29 cellular contexts compared by ENCODE assay signal in the genomic region with DNA sequence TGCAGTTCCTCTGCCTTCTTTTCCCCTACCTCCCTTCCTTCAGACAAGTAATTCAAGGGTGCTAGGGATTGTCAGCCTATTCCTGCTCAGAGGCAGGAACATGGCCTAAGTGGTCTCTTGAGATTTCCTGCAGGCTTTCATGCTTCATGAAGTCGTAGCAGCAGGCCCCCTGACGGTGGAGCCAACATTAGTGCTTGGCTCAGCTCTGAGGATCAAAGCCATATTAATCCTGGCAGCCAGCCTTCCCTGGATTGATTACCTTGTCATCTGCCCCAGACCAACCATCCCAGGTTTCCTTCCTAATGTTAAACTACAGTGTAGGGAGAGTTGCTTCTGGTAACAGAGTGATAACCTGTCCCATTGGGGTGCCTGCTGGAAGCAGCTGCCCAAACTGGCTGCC.
DNase-seq lines count a peak whose midpoint lies in the region; FAIRE-seq and TF ChIP-seq lines count a peak whose summit lies in the region.
"Had no signal": no experiment of that assay in that cellular context is flagged by ENCODE, and none has a peak within 500 bp of the region (broad histone marks: within the 10 kb centered on the region; RNA-seq: fewer than 3 reads in every experiment).

No MANE protein-coding gene starts in this region.

- no peak for TF ChIP-seq EP300 in tibial nerve (IDR thresholded peaks at IDR 0.05)

- H3K36me3 ChIP-seq in BE2C (no peaks in the 10 kb centered on the region), kidney (ENCODE audit: control insufficient read depth in 1 of 2, insufficient read depth in 2 of 2, low read length in 2 of 2) (no peaks in the 10 kb centered on the region), tibial nerve (no peaks in the 10 kb centered on the region), smooth muscle cell (ENCODE audit: low read depth) (no peaks in the 10 kb centered on the region)
- H3K36me3 ChIP-seq: breast epithelium, colonic mucosa, heart right ventricle, left ventricle myocardium inferior, suprapubic skin, vagina had no signal

- TF ChIP-seq POLR2A in tibial nerve (IDR thresholded peaks at IDR 0.05) = no peak

- no peaks in the 10 kb centered on the region for H3K79me2 ChIP-seq in smooth muscle cell (ENCODE audit: low read depth)

- no peaks in the 10 kb centered on the region for H3F3A ChIP-seq in smooth muscle cell (ENCODE audit: low read depth)

- intact Hi-C loops in kidney (cut with DNase I) = no loop called here

- no peak overlapping the region for H2AFZ ChIP-seq in smooth muscle cell (ENCODE audit: low read depth)
- H2AFZ ChIP-seq: GM23338, PC-9 had no signal

- TF ChIP-seq CTCF in BE2C (IDR thresholded peaks at IDR 0.05; ENCODE audit: low read depth, low read length) (no peak), kidney (IDR thresholded peaks at IDR 0.05; ENCODE audit: borderline replicate concordance, extremely low read depth, insufficient read depth) (no peak), tibial nerve (IDR thresholded peaks at IDR 0.05) (no peak), smooth muscle cell (IDR thresholded peaks at IDR 0.05; ENCODE audit: borderline replicate concordance, insufficient read depth, poor library complexity, severe bottlenecking) (no peak)

- no peak for FAIRE-seq in kidney (lab: Jason Lieb, UNC)
- FAIRE-seq: GM18507 had no signal

- 27% methylated on average over 2 of the region's 2 CpGs; no CpG with 5 or more reads in 1 of the 2 donors for WGBS in tibial nerve, 2 donors
- 31% methylated on average over 2 of the region's 2 CpGs for WGBS in smooth muscle cell (ENCODE audit: low lambda C conversion rate)

- peak; percentile 16 for DNase-seq in BE2C
- peak; percentile 15 for DNase-seq in DMS79 (lab: John Stamatoyannopoulos, UW)
- DNase-seq in NCI-H446 treated with DMSO at 0.1 percent for 48 hours (lab: John Stamatoyannopoulos, UW) = peak; percentile 24
- DNase-seq in iPS-NIHi7 (ENCODE audit: extremely low spot score) = peak; percentile 30
- no peak for DNase-seq in kidney
- no peak for DNase-seq in tibial nerve (ENCODE audit: low spot score in 2 of 2)
- DNase-seq in smooth muscle cell (lab: John Stamatoyannopoulos, UW; ENCODE audit: unreplicated experiment) = no peak
- DNase-seq: activated naive CD4-positive, alpha-beta T cell treated with anti-CD3 and anti-CD28 coated beads, Interleukin-2, amount 10 ng/mL, durations not matched to agents 7 days and 5 days; amniotic stem cell; CD4-positive, CD25-positive, alpha-beta regulatory T cell; colonic mucosa; DMS153; effector memory CD4-positive, alpha-beta T cell; erythroblast; GF-D8; heart right ventricle; Karpas-422; left ventricle myocardium inferior; naive thymus-derived CD4-positive, alpha-beta T cell; NCI-H2029; NCI-H774; PC-9; Right ventricle myocardium superior had no signal

- H3K9me3 ChIP-seq in BE2C (no peaks in the 10 kb centered on the region), kidney (ENCODE audit: control insufficient read depth in 1 of 2, low read length in 2 of 2) (no peaks in the 10 kb centered on the region), tibial nerve (no peaks in the 10 kb centered on the region), smooth muscle cell (replicated peaks; ENCODE audit: low read depth) (peaks cover 4% of the 10 kb centered on the region)
- H3K9me3 ChIP-seq: breast epithelium, colonic mucosa, heart right ventricle, left ventricle myocardium inferior, suprapubic skin, vagina had no signal

- H3K4me1 ChIP-seq in BE2C = no peaks in the 10 kb centered on the region
- H3K4me1 ChIP-seq in kidney (ENCODE audit: control insufficient read depth in 1 of 2, insufficient read depth in 1 of 2, low read depth in 1 of 2, low read length in 2 of 2) = no peaks in the 10 kb centered on the region
- no peaks in the 10 kb centered on the region for H3K4me1 ChIP-seq in tibial nerve
- H3K4me1 ChIP-seq in smooth muscle cell (ENCODE audit: low read depth) = no peaks in the 10 kb centered on the region
- H3K4me1 ChIP-seq: breast epithelium, colonic mucosa, heart right ventricle, left ventricle myocardium inferior, suprapubic skin, vagina had no signal

- no peak overlapping the region for H3K27ac ChIP-seq in kidney (ENCODE audit: low read depth in 2 of 2, low read length in 2 of 2)
- no peak overlapping the region for H3K27ac ChIP-seq in tibial nerve
- no peak overlapping the region for H3K27ac ChIP-seq in smooth muscle cell (ENCODE audit: low read depth)
- H3K27ac ChIP-seq: breast epithelium, colonic mucosa, heart right ventricle, left ventricle myocardium inferior, PC-9, suprapubic skin, vagina, VCaP had no signal

- H4K20me1 ChIP-seq in smooth muscle cell (ENCODE audit: low read depth) = no peaks in the 10 kb centered on the region

- H3K4me2 ChIP-seq in smooth muscle cell = no peak overlapping the region
- H3K4me2 ChIP-seq: GM23338, PC-9 had no signal

- no peak overlapping the region for H3K9ac ChIP-seq in kidney (ENCODE audit: low read length in 2 of 2)
- H3K9ac ChIP-seq in smooth muscle cell (ENCODE audit: low read depth) = no peak overlapping the region

- H3K27me3 ChIP-seq in BE2C (no peaks in the 10 kb centered on the region), tibial nerve (no peaks in the 10 kb centered on the region), smooth muscle cell (ENCODE audit: low read depth) (no peaks in the 10 kb centered on the region)
- H3K27me3 ChIP-seq: colonic mucosa, suprapubic skin, vagina had no signal

- H3K4me3 ChIP-seq in BE2C (ENCODE audit: low read depth, low read length) (no peak overlapping the region), kidney (ENCODE audit: low read length in 2 of 2) (no peak overlapping the region), tibial nerve (no peak overlapping the region), smooth muscle cell (no peak overlapping the region)
- H3K4me3 ChIP-seq: breast epithelium, colonic mucosa, GM23338, heart right ventricle, left ventricle myocardium inferior, PC-9, suprapubic skin, vagina had no signal

Comparison
In these comparisons a context has a peak if more than half of its experiments do, and no peak if none do; other contexts are left out.
1. DNase-seq: peak in BE2C (single experiment), DMS79 (single experiment), NCI-H446 treated with DMSO at 0.1 percent for 48 hours (single experiment) and iPS-NIHi7 (single experiment); none in kidney (single experiment), tibial nerve (0 of 2) and smooth muscle cell (single experiment).